In the genomic region with DNA sequence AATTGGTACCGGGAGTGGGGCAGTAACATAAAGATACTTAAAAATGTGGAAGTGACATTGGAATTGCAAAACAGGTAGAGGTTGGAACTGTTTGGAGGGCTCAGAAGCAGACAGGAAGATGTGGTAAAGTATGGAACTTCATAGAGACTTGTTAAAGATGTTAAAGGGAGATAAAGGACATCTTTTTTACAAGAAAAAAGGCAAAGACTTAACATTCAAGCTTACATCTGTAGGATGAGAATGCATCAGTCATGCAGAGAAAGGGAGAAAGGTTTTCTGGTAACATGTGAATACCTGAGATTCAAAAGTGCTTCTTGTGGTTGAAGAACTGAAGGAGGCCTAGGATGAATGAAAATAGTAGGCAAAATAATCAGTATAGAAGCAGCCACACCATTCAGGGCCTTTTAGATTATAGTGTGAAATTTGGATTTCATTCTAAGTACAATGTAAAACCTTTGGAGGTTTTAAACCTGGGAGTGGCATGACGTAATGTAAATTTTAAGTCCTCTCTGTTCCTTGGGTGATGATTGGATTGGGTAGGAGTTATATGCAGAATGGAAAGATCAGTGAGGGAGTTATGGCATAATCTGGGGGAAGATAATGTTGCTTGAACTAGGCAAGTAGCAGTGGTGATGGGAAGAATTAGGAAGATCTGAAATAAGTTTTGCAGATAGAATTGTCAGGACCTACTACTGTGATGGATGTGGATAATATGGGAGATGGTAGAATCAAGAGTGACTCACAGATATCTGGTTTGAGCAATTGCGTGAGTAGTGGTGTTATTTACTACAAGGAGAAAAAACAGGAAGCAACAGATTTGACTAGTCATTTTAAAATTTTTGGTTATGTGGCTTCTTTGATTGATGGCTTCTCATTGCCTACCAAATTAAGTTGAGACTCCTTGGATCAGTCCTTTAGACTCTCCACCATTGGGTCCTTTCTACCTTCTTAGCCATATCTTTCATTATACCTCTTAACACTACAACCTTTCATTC, we compare ENCODE assay signal across 1 cellular context.
TF ChIP-seq lines count a peak whose summit lies in the region.

No MANE protein-coding gene starts in this region.

TF ChIP-seq in HEK293, 187 proteins besides CTCF, POLR2A, EP300 and RAD21 (continued from another document):
- TF ChIP-seq, protein P1, sequence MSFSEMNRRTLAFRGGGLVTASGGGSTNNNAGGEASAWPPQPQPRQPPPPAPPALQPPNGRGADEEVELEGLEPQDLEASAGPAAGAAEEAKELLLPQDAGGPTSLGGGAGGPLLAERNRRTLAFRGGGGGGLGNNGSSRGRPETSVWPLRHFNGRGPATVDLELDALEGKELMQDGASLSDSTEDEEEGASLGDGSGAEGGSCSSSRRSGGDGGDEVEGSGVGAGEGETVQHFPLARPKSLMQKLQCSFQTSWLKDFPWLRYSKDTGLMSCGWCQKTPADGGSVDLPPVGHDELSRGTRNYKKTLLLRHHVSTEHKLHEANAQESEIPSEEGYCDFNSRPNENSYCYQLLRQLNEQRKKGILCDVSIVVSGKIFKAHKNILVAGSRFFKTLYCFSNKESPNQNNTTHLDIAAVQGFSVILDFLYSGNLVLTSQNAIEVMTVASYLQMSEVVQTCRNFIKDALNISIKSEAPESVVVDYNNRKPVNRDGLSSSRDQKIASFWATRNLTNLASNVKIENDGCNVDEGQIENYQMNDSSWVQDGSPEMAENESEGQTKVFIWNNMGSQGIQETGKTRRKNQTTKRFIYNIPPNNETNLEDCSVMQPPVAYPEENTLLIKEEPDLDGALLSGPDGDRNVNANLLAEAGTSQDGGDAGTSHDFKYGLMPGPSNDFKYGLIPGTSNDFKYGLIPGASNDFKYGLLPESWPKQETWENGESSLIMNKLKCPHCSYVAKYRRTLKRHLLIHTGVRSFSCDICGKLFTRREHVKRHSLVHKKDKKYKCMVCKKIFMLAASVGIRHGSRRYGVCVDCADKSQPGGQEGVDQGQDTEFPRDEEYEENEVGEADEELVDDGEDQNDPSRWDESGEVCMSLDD (tag by site-specific recombination; IDR thresholded peaks at IDR 0.05): no peak
- TF ChIP-seq, protein P2, sequence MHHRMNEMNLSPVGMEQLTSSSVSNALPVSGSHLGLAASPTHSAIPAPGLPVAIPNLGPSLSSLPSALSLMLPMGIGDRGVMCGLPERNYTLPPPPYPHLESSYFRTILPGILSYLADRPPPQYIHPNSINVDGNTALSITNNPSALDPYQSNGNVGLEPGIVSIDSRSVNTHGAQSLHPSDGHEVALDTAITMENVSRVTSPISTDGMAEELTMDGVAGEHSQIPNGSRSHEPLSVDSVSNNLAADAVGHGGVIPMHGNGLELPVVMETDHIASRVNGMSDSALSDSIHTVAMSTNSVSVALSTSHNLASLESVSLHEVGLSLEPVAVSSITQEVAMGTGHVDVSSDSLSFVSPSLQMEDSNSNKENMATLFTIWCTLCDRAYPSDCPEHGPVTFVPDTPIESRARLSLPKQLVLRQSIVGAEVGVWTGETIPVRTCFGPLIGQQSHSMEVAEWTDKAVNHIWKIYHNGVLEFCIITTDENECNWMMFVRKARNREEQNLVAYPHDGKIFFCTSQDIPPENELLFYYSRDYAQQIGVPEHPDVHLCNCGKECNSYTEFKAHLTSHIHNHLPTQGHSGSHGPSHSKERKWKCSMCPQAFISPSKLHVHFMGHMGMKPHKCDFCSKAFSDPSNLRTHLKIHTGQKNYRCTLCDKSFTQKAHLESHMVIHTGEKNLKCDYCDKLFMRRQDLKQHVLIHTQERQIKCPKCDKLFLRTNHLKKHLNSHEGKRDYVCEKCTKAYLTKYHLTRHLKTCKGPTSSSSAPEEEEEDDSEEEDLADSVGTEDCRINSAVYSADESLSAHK (tag by site-specific recombination; IDR thresholded peaks at IDR 0.05): no peak
- peak; percentile 47; the same call in 1 of the 2 replicates for TF ChIP-seq ZNF707 (tag by site-specific recombination; IDR thresholded peaks at IDR 0.05)
TF ChIP-seq in HEK293: peak in this region for 2.
